Comparison of ENCODE assay signal across 10 cellular contexts in genomic region chr17:65783845-65784334, GRCh38.
DNase-seq lines count a peak whose midpoint lies in the region; ATAC-seq and TF ChIP-seq lines count a peak whose summit lies in the region.
"Had no signal": no experiment of that assay in that cellular context is flagged by ENCODE, and none has a peak within 500 bp of the region (broad histone marks: within the 10 kb centered on the region; RNA-seq: fewer than 3 reads in every experiment).

No MANE protein-coding gene starts in this region.

- H3K36me3 ChIP-seq in mucosa of descending colon (ENCODE audit: low read depth) = no peaks in the 10 kb centered on the region
- H3K36me3 ChIP-seq: cardiac muscle cell had no signal

- CTCF ChIA-PET in AG04450 (lab: Charles Lee) = no interaction called here

- intact Hi-C loops in mucosa of descending colon (cut with DNase I, micrococcal nuclease) = no loop called here

- TF ChIP-seq CTCF in AG04450 (IDR thresholded peaks at IDR 0.05; ENCODE audit: low read depth, low read length) = no peak
- TF ChIP-seq CTCF in coronary artery (IDR thresholded peaks at IDR 0.05) = no peak
- no peak for TF ChIP-seq CTCF in mucosa of descending colon (IDR thresholded peaks at IDR 0.05)

- H3K4me3 ChIP-seq in AG04450 (ENCODE audit: low read depth, low read length) = no peak overlapping the region
- H3K4me3 ChIP-seq in coronary artery = no peak overlapping the region
- no peak overlapping the region for H3K4me3 ChIP-seq in mucosa of descending colon
- H3K4me3 ChIP-seq: cardiac muscle cell had no signal

- H3K4me1 ChIP-seq in mucosa of descending colon (ENCODE audit: low read depth) = peaks cover 5% of the 10 kb centered on the region

- peak overlapping the region; percentile 58 for H3K27ac ChIP-seq in AG04450 (ENCODE audit: low read depth, low read length)
- peak overlapping the region; percentile 32 to 80 for H3K27ac ChIP-seq in coronary artery
- H3K27ac ChIP-seq: cardiac muscle cell had no signal

- DNase-seq in AG04450 (ENCODE audit: low read depth, low spot score) = peak; percentile 77
- peak; percentile 87 for DNase-seq in LoVo (ENCODE audit: low spot score)
- DNase-seq in coronary artery (ENCODE audit: low spot score) = no peak
- peak in 1 of 3 donors; percentile 65 for DNase-seq in mucosa of descending colon
- no peak for DNase-seq in central memory CD4-positive, alpha-beta T cell
- no peak for DNase-seq in NCI-H1092 treated with DMSO at 0.1 percent for 48 hours (lab: John Stamatoyannopoulos, UW)
- DNase-seq in KG1 (lab: John Stamatoyannopoulos, UW) = no peak
- DNase-seq: NCI-H446 treated with DMSO at 0.1 percent for 48 hours had no signal

- ATAC-seq in mucosa of descending colon = peak; percentile 96
- ATAC-seq in GM18858 (IDR thresholded peaks at IDR 0.05; ENCODE audit: unreplicated experiment) = no peak

- H3K9me3 ChIP-seq in AG04450 (ENCODE audit: control insufficient read depth, insufficient read depth, low read length) = no peaks in the 10 kb centered on the region
- peaks cover 3% of the 10 kb centered on the region for H3K9me3 ChIP-seq in mucosa of descending colon

- POLR2A ChIA-PET in AG04450 (lab: Yijun Ruan, JAX) = no interaction called here

- no peaks in the 10 kb centered on the region for H3K27me3 ChIP-seq in AG04450 (ENCODE audit: control insufficient read depth, insufficient read depth, low read length)
- H3K27me3 ChIP-seq: cardiac muscle cell had no signal

Comparison
In these comparisons a context has a peak if more than half of its experiments do, and no peak if none do; other contexts are left out.
1. DNase-seq: peak in AG04450 (single experiment) and LoVo (single experiment); none in coronary artery (single experiment), central memory CD4-positive, alpha-beta T cell (single experiment), NCI-H1092 treated with DMSO at 0.1 percent for 48 hours (single experiment) and KG1 (single experiment).